ENCODE assay signal across 2 cellular contexts in the genomic region with DNA sequence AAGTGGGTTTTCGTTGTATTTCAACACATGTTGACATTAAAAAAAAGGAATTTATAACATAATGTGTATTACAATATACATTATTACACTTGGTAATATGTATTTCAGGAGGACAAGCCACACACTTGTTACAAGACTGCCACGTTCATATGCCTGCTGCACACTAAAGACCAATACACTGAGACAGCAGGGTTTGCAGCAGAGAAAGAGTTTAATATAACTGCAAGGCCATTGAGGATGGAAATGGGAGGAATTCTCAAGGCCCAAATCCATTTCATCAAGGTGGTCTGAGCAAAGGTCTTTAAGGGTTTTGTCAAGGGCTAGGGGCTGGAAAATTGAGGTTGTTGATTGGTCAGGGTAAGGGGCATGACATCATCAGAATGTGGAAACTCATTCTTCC.
A peak's percentile ranks its signal among the peaks of the same experiment; 100 is the strongest.
TF ChIP-seq lines count a peak whose summit lies in the region.

No MANE protein-coding gene starts in this region.

TF ChIP-seq in HepG2, 621 proteins besides CTCF, POLR2A, EP300 and RAD21 (continued from another document):
- TF ChIP-seq ATF7 (IDR thresholded peaks at IDR 0.05) (peak; percentile 80), ATF7 (CRISPR knock-in tag; IDR thresholded peaks at IDR 0.05) (no peak)
TF ChIP-seq in HepG2: peak in this region for 1.

TF ChIP-seq in K562, 482 proteins besides CTCF, POLR2A, EP300 and RAD21:
- TF ChIP-seq CBX5 (IDR thresholded peaks at IDR 0.05; ENCODE audit: borderline replicate concordance, low read depth), result 0 out of 2 replicates have a peak, but pooled peaks have one; percentile 62
- no peak for TF ChIP-seq SREBF2 (CRISPR knock-in tag; IDR thresholded peaks at IDR 0.05)
TF ChIP-seq in K562: peak in this region for 1.
